Comparison of ENCODE assay signal across 10 cellular contexts in the genomic region with DNA sequence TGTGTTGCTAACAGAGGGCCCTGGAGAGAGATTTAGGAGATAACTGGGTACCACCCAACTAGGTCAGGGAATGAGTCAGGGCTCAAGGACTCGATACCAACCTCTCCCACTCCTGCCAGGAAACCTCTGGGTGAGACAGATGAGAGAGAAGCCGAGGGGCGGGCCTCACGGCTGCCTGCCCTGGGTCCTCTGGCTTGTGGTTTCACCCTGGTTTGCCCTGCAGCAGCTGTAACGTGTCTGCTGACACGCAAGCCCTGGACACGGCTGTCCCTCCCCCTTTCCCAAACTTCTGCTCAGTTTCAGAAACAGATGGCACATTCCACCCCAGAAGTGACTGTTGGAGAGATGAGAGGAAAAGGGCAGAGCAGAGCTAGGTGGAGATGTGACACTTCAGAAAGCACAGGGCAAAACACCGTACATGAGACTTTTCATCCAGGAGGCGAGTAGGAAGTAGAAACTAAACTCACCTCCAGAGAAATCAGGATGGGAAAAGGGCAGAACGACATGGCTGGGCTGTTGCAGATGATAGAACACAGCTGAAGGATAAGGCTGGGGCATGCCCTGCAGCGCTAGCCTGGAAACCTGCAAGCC. TPM values are rescaled to one million over a fixed set of nuclear protein-coding genes. Genes with fewer than 3 reads are reported as not detected.
DNase-seq lines count a peak whose midpoint lies in the region; ATAC-seq and TF ChIP-seq lines count a peak whose summit lies in the region.
"Not testable (repeated sequence)": the region's sequence is repeated elsewhere in the genome, so short reads cannot be mapped to it uniquely, and the experiment has no call there.
"Had no signal": no experiment of that assay in that cellular context is flagged by ENCODE, and none has a peak within 500 bp of the region (broad histone marks: within the 10 kb centered on the region; RNA-seq: fewer than 3 reads in every experiment).

No MANE protein-coding gene starts in this region.

- not testable (repeated sequence) for H3K36me3 Mint-ChIP-seq in activated T-cell treated with anti-CD3 and anti-CD28 coated beads, Interleukin-2, amount 50 U/mL, for 72 hours (ENCODE audit: insufficient read depth in 2 of 2)

- not testable (repeated sequence) for H3K4me3 ChIP-seq in AG09309 (ENCODE audit: control insufficient read depth, low read depth, low read length); gastrocnemius medialis

- intact Hi-C loops in left colon (cut with DNase I, micrococcal nuclease); gastrocnemius medialis (cut with DNase I; ENCODE audit: low total_unique reads): not testable (repeated sequence)

- in situ Hi-C loops in gastrocnemius medialis (cut with MboI; ENCODE audit: low sequenced_read_pairs in 4 of 4) = not testable (repeated sequence)

- peak overlapping the region; percentile 77 for H3K27ac ChIP-seq in epithelial cell of prostate
- peak overlapping the region; percentile 49 to 73 (median 55) for H3K27ac ChIP-seq in gastrocnemius medialis

- H3K27ac Mint-ChIP-seq in activated T-cell treated with anti-CD3 and anti-CD28 coated beads, Interleukin-2, amount 50 U/mL, for 72 hours = not testable (repeated sequence)

- H3K36me3 ChIP-seq in gastrocnemius medialis = not testable (repeated sequence)

- not testable (repeated sequence) for TF ChIP-seq POLR2A in gastrocnemius medialis (IDR thresholded peaks at IDR 0.05)

- not testable (repeated sequence) for H3K4me1 Mint-ChIP-seq in activated T-cell treated with anti-CD3 and anti-CD28 coated beads, Interleukin-2, amount 50 U/mL, for 72 hours (ENCODE audit: low read depth)

- not testable (repeated sequence) for H3K9me3 Mint-ChIP-seq in activated T-cell treated with anti-CD3 and anti-CD28 coated beads, Interleukin-2, amount 50 U/mL, for 72 hours

- DNase-seq in AG09309 (ENCODE audit: low read depth) (peak; percentile 27), HT1080 (ENCODE audit: low read depth) (peak; percentile 75), SIG-M5 treated with dmso at 0.1 percent for 504 hours (lab: John Stamatoyannopoulos, UW; ENCODE audit: unreplicated experiment) (peak; percentile 26), left colon (peak in 1 of 2 donors; percentile 34), gastrocnemius medialis (peak; percentile 4 to 60)
- peak; percentile 18 to 24 for DNase-seq in activated T-cell treated with anti-CD3 and anti-CD28 coated beads, Interleukin-2, amount 50 U/mL, for 72 hours
- not testable (repeated sequence) for DNase-seq in epithelial cell of prostate (ENCODE audit: low read depth, low spot score)

- ATAC-seq in GM19395 (IDR thresholded peaks at IDR 0.05; ENCODE audit: unreplicated experiment) (peak; percentile 67), left colon (peak; percentile 89), gastrocnemius medialis (peak; percentile 96 to 97)
- ATAC-seq in activated T-cell treated with anti-CD3 and anti-CD28 coated beads, Interleukin-2, amount 50 U/mL, for 72 hours (replicated peaks in 1 of 2) = peak; percentile 98

- TF ChIP-seq CTCF in AG09309 (IDR thresholded peaks at IDR 0.05; ENCODE audit: control insufficient read depth, insufficient read depth, low read depth, low read length, missing control alignments); gastrocnemius medialis (IDR thresholded peaks at IDR 0.05 in 4 of 5, conservative IDR thresholded peaks at IDR 0.05 in 1 of 5): not testable (repeated sequence)

- H3K4me3 Mint-ChIP-seq in activated T-cell treated with anti-CD3 and anti-CD28 coated beads, Interleukin-2, amount 50 U/mL, for 72 hours = peak overlapping the region; percentile 61 to 65

- H3K4me1 ChIP-seq in gastrocnemius medialis = not testable (repeated sequence)

- H3K27me3 ChIP-seq in gastrocnemius medialis = not testable (repeated sequence)

- H3K9me3 ChIP-seq in gastrocnemius medialis = not testable (repeated sequence)

- not testable (repeated sequence) for H3K27me3 Mint-ChIP-seq in activated T-cell treated with anti-CD3 and anti-CD28 coated beads, Interleukin-2, amount 50 U/mL, for 72 hours (ENCODE audit: low read depth)

RNA-seq across cellular contexts. Expression of a gene that starts 10.4 kb away (rescaled TPM):
- total RNA-seq in HT1080 (2014; rRNA removed; shearing (Covaris generic)) = 79.7 and 85.6 TPM in 2 replicates
- polyA plus RNA-seq in HT1080 (2015; cell fraction: cytosol; rRNA removed) = 75.4 and 81.7 TPM in 2 replicates
- 52.1 and 59.1 TPM in 2 replicates for polyA plus RNA-seq in HT1080 (2015; cell fraction: nucleus; rRNA removed)
- total RNA-seq in activated T-cell treated with anti-CD3 and anti-CD28 coated beads, Interleukin-2, amount 50 U/mL, for 72 hours = 10 to 100 TPM; 54.9 to 67.1 TPM
- total RNA-seq in left colon (10 to 100 TPM; 28.3 to 28.6 TPM), gastrocnemius medialis (10 to 100 TPM; 48.3 to 64.6 (median 51.2) TPM)

RNA-seq across cellular contexts. Expression of a gene that starts 57.2 kb away (rescaled TPM):
- total RNA-seq in HT1080 (2014; rRNA removed; shearing (Covaris generic)) = not detected in 2 replicates
- not detected in 2 replicates for polyA plus RNA-seq in HT1080 (2015; cell fraction: cytosol; rRNA removed)
- polyA plus RNA-seq in HT1080 (2015; cell fraction: nucleus; rRNA removed) = not detected in 2 replicates
- total RNA-seq in activated T-cell treated with anti-CD3 and anti-CD28 coated beads, Interleukin-2, amount 50 U/mL, for 72 hours = under 1 TPM; 0.09 to 0.60 TPM
- under 1 TPM in 1 of 2 donors, not detected in 1; 0.03 TPM for total RNA-seq in left colon
- total RNA-seq in gastrocnemius medialis = under 1 TPM; 0.07 to 0.20 (median 0.18) TPM
- total RNA-seq: H9; T-helper 2 cell treated with Interferon-gamma antibody and Interleukin-4, amounts not matched to agents 100 ng/mL and 5 ng/mL, for 36 hours had no signal
